In the genomic region with DNA sequence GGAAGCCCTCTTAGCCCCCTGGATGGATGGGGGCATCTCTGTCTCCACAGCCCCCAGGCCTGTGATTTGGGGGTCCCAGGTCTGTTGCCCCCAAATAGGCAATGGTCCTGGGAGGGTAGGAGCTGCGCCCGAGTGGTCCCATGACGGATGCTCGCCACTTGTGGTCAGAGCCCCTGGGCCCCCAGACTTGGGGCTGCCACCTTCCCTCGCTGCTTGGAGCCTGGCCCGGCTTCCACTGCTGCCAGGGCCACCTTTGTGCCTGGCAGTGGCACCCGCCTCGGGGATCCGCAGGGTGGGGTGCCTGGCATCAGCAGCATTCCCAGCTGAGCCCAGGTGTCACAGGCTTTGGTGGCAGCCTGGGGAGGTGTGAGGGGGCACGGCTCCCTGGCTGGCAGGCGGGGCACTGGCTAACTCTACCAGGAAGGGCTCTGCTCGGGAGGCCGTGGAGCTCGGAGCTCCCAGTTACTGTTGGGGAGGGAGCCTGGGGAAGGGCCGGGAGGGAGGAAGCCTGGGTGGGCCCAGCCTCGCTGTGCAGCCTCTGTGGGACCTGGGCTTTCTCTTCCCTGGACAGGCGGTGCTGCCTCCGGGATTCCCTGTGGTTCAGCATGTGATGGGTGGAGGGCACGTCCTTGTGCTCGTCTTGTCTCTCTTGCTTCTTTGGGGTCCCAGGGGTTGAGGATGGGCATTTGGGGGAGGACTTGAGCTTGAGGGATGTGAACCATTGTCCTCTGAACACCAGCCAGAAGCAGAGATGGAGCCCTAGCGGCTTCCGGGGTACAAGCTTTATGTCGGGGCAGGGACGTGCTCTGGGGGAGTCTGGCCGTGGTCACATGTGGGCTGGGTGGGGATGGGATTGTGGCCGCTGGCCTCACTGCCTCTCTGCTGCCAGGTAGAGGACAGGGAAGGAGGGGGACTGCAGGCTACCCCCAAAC, we compare ENCODE assay signal across 16 cellular contexts. TPM values are rescaled to one million over a fixed set of nuclear protein-coding genes. Genes with fewer than 3 reads are reported as not detected.
DNase-seq lines count a peak whose midpoint lies in the region; FAIRE-seq and TF ChIP-seq lines count a peak whose summit lies in the region.
"Had no signal": no experiment of that assay in that cellular context is flagged by ENCODE, and none has a peak within 500 bp of the region (broad histone marks: within the 10 kb centered on the region; RNA-seq: fewer than 3 reads in every experiment).

No MANE protein-coding gene starts in this region.

- H3K9ac ChIP-seq in kidney (ENCODE audit: low read length in 2 of 2) = no peak overlapping the region

- TF ChIP-seq CTCF in chondrocyte (IDR thresholded peaks at IDR 0.05) (no peak), kidney (IDR thresholded peaks at IDR 0.05; ENCODE audit: borderline replicate concordance, extremely low read depth, insufficient read depth) (no peak)

- no peak overlapping the region for H3K27ac Mint-ChIP-seq in chondrocyte (ENCODE audit: unreplicated experiment)
- no peak overlapping the region for H3K27ac Mint-ChIP-seq in immature natural killer cell
- H3K27ac Mint-ChIP-seq: activated CD8-positive, alpha-beta memory T cell treated with anti-CD3 and anti-CD28 coated beads, Interleukin-2, amount 10 ng/mL, durations not matched to agents 7 days and 5 days; activated T-helper 1 cell treated with anti-CD3 and anti-CD28 coated beads, Interleukin-12 subunit alpha, Interleukin-12 subunit beta, Interleukin-2, Interleukin-4 antibody, amounts not matched to agents 30 ng/mL and 10 ng/mL and 1 ng/mL, durations not matched to agents 14 hours and 24 hours and 36 hours; CD14-positive monocyte had no signal

- H3K4me1 ChIP-seq in kidney (ENCODE audit: control insufficient read depth in 1 of 2, insufficient read depth in 1 of 2, low read depth in 1 of 2, low read length in 2 of 2) = no peaks in the 10 kb centered on the region
- H3K4me1 ChIP-seq: colonic mucosa had no signal

- H3K9me3 Mint-ChIP-seq in chondrocyte (ENCODE audit: low read depth) (no peaks in the 10 kb centered on the region), immature natural killer cell (no peaks in the 10 kb centered on the region)
- H3K9me3 Mint-ChIP-seq: activated T-helper 1 cell treated with anti-CD3 and anti-CD28 coated beads, Interleukin-12 subunit alpha, Interleukin-12 subunit beta, Interleukin-2, Interleukin-4 antibody, amounts not matched to agents 30 ng/mL and 10 ng/mL and 1 ng/mL, durations not matched to agents 14 hours and 24 hours and 36 hours had no signal

- intact Hi-C loops in kidney (cut with DNase I) = no loop called here

- H3K27me3 Mint-ChIP-seq in chondrocyte (ENCODE audit: low read depth) (peaks cover 3% of the 10 kb centered on the region), immature natural killer cell (ENCODE audit: low read depth in 3 of 3) (peaks cover 4 to 8% (median 8%) of the 10 kb centered on the region in 3 donors)

- no peak for FAIRE-seq in kidney (lab: Jason Lieb, UNC)
- FAIRE-seq: endometrium, HTR-8/SVneo had no signal

- H3K36me3 Mint-ChIP-seq in chondrocyte (ENCODE audit: low read depth) (no peaks in the 10 kb centered on the region), immature natural killer cell (no peaks in the 10 kb centered on the region)
- H3K36me3 Mint-ChIP-seq: activated CD8-positive, alpha-beta memory T cell treated with anti-CD3 and anti-CD28 coated beads, Interleukin-2, amount 10 ng/mL, durations not matched to agents 7 days and 5 days; CD14-positive monocyte had no signal

- no peaks in the 10 kb centered on the region for H3K36me3 ChIP-seq in kidney (ENCODE audit: control insufficient read depth in 1 of 2, insufficient read depth in 2 of 2, low read length in 2 of 2)
- H3K36me3 ChIP-seq: colonic mucosa had no signal

- no peak overlapping the region for H3K4me3 ChIP-seq in kidney (ENCODE audit: low read length in 2 of 2)
- H3K4me3 ChIP-seq: colonic mucosa had no signal

- no peaks in the 10 kb centered on the region for H3K9me3 ChIP-seq in kidney (ENCODE audit: control insufficient read depth in 1 of 2, low read length in 2 of 2)
- H3K9me3 ChIP-seq: colonic mucosa had no signal

- H3K27ac ChIP-seq in kidney (ENCODE audit: low read depth in 2 of 2, low read length in 2 of 2) = no peak overlapping the region
- H3K27ac ChIP-seq: colonic mucosa had no signal

- H3K4me3 Mint-ChIP-seq in chondrocyte (ENCODE audit: unreplicated experiment) (no peak overlapping the region), immature natural killer cell (no peak overlapping the region)
- H3K4me3 Mint-ChIP-seq: activated CD8-positive, alpha-beta memory T cell treated with anti-CD3 and anti-CD28 coated beads, Interleukin-2, amount 10 ng/mL, durations not matched to agents 7 days and 5 days; activated T-helper 1 cell treated with anti-CD3 and anti-CD28 coated beads, Interleukin-12 subunit alpha, Interleukin-12 subunit beta, Interleukin-2, Interleukin-4 antibody, amounts not matched to agents 30 ng/mL and 10 ng/mL and 1 ng/mL, durations not matched to agents 14 hours and 24 hours and 36 hours; CD14-positive monocyte had no signal

- peak; percentile 5 for DNase-seq in activated naive CD4-positive, alpha-beta T cell treated with anti-CD3 and anti-CD28 coated beads, Interleukin-2, amount 50 U/mL, for 16 hours
- no peak for DNase-seq in activated naive CD4-positive, alpha-beta T cell treated with Interleukin-2 at 50 U/mL for 16 hours
- DNase-seq in chondrocyte (ENCODE audit: low spot score) (peak; percentile 80), kidney (peak; percentile 61), retina (peak; percentile 2), H4 (ENCODE audit: low spot score) (no peak), immature natural killer cell (no peak), NCI-H1694 (lab: John Stamatoyannopoulos, UW) (no peak)
- DNase-seq: activated CD4-positive, alpha-beta T cell treated with anti-CD3 and anti-CD28 coated beads for 48 hours; activated CD8-positive, alpha-beta memory T cell treated with anti-CD3 and anti-CD28 coated beads, Interleukin-2, amount 10 ng/mL, durations not matched to agents 7 days and 5 days; colonic mucosa; NCI-H1694 treated with DMSO at 0.1 percent for 48 hours had no signal

- H3K4me1 Mint-ChIP-seq in chondrocyte (ENCODE audit: low read depth) = peaks cover 3% of the 10 kb centered on the region
- H3K4me1 Mint-ChIP-seq in immature natural killer cell = no peaks in the 10 kb centered on the region
- H3K4me1 Mint-ChIP-seq: activated CD8-positive, alpha-beta memory T cell treated with anti-CD3 and anti-CD28 coated beads, Interleukin-2, amount 10 ng/mL, durations not matched to agents 7 days and 5 days; CD14-positive monocyte had no signal

RNA-seq across cellular contexts. Expression of gene KIF26A, which starts 5.4 kb away (rescaled TPM):
- total RNA-seq in chondrocyte (0.28 to 0.60 TPM (median 0.60 TPM) in 3 replicates), kidney (12.3 TPM)
- polyA plus RNA-seq in kidney (ENCODE audit: insufficient read depth, low read depth, low replicate concordance) (2.3 TPM), immature natural killer cell (not detected)
- total RNA-seq in H4 (2014; rRNA removed; shearing (Covaris generic)) = 0.77 and 1.6 TPM in 2 replicates
- polyA plus RNA-seq: CD14-positive monocyte had no signal

RNA-seq across cellular contexts. Expression of gene ASPG, which starts 58.3 kb away (rescaled TPM):
- total RNA-seq in chondrocyte (not detected in 3 replicates), kidney (2.5 TPM)
- polyA plus RNA-seq in kidney (ENCODE audit: insufficient read depth, low read depth, low replicate concordance) (58.1 TPM), immature natural killer cell (not detected)
- total RNA-seq in H4 (2014; rRNA removed; shearing (Covaris generic)) = not detected in 2 replicates
- total RNA-seq: activated CD8-positive, alpha-beta memory T cell treated with anti-CD3 and anti-CD28 coated beads, Interleukin-2, amount 10 ng/mL, durations not matched to agents 7 days and 5 days; activated T-helper 1 cell treated with anti-CD3 and anti-CD28 coated beads, Interleukin-12 subunit alpha, Interleukin-12 subunit beta, Interleukin-2, Interleukin-4 antibody, amounts not matched to agents 30 ng/mL and 10 ng/mL and 1 ng/mL, durations not matched to agents 14 hours and 24 hours and 36 hours had no signal
- polyA plus RNA-seq: CD14-positive monocyte had no signal

Comparison
In these comparisons a context has a peak if more than half of its experiments do, and no peak if none do; other contexts are left out.
1. DNase-seq: peak in activated naive CD4-positive, alpha-beta T cell treated with anti-CD3 and anti-CD28 coated beads, Interleukin-2, amount 50 U/mL, for 16 hours (single experiment), chondrocyte (single experiment), kidney (single experiment) and retina (single experiment); none in activated naive CD4-positive, alpha-beta T cell treated with Interleukin-2 at 50 U/mL for 16 hours (single experiment), H4 (single experiment), immature natural killer cell (0 of 3) and NCI-H1694 (single experiment).